ENCODE assay signal across 1 cellular context in genomic region chr20:41086402-41087324, GRCh38.
TF ChIP-seq lines count a peak whose summit lies in the region.

No MANE protein-coding gene starts in this region.

TF ChIP-seq in endothelial cell of umbilical vein, 7 proteins besides CTCF, POLR2A, EP300 and RAD21:
- TF ChIP-seq POLR2AphosphoS5 (IDR thresholded peaks at IDR 0.05; ENCODE audit: insufficient read depth, low read depth, low read length) (no peak), JUN (IDR thresholded peaks at IDR 0.05; ENCODE audit: borderline replicate concordance, insufficient read depth, insufficient read length, low read depth) (no peak), EZH2 (IDR thresholded peaks at IDR 0.05; ENCODE audit: borderline replicate concordance, low read depth, low read length, severe bottlenecking) (no peak), MAX (IDR thresholded peaks at IDR 0.05; ENCODE audit: insufficient read depth, insufficient read length) (no peak), GATA2 (IDR thresholded peaks at IDR 0.05; ENCODE audit: insufficient read depth, insufficient read length, low read depth, low read length) (no peak), FOS (IDR thresholded peaks at IDR 0.05; ENCODE audit: borderline replicate concordance, insufficient read depth, low read length) (no peak)
TF ChIP-seq in endothelial cell of umbilical vein: peak in this region for 0.
